Comparison of ENCODE assay signal across 9 cellular contexts in genomic region chr18:5297582-5297981, GRCh38. TPM values are rescaled to one million over a fixed set of nuclear protein-coding genes. Genes with fewer than 3 reads are reported as not detected.
DNase-seq lines count a peak whose midpoint lies in the region; ATAC-seq and TF ChIP-seq lines count a peak whose summit lies in the region.
"Had no signal": no experiment of that assay in that cellular context is flagged by ENCODE, and none has a peak within 500 bp of the region (broad histone marks: within the 10 kb centered on the region; RNA-seq: fewer than 3 reads in every experiment).

No MANE protein-coding gene starts in this region.

- H3K79me2 ChIP-seq in hepatocyte, result peaks cover 14% of the 10 kb centered on the region

- H3K4me3 ChIP-seq in hepatocyte, result no peak overlapping the region

- CTCF ChIA-PET in T-cell (lab: Charles Lee), result interaction anchor here (0.6 to 4.7 kb wide), 3 partner anchors 13 to 82 kb away, joined by 3 to 38 read pairs (median 7); no protein-coding TSS in a partner anchor

- H3K36me3 ChIP-seq in hepatocyte (replicated peaks; ENCODE audit: insufficient read depth, low read depth), result no peaks in the 10 kb centered on the region

- H3K9me3 ChIP-seq in hepatocyte (ENCODE audit: low read depth), result no peaks in the 10 kb centered on the region

- DNase-seq in T-helper 1 cell, result no peak
- DNase-seq in T-cell, result no peak
- no peak for DNase-seq in hepatocyte (ENCODE audit: low spot score)
- no peak for DNase-seq in COLO668 (lab: John Stamatoyannopoulos, UW; ENCODE audit: unreplicated experiment)
- no peak for DNase-seq in DMS 273 treated with DMSO at 0.1 percent for 48 hours (lab: John Stamatoyannopoulos, UW)
- DNase-seq: T1000 had no signal

- H3K27ac ChIP-seq in hepatocyte, result peak overlapping the region; percentile 99

- POLR2A ChIA-PET in T-cell (lab: Charles Lee), result interaction anchor here (0.8 to 4.9 kb wide), 4 partner anchors 11 to 60 kb away, joined by 6 to 64 read pairs (median 8); no protein-coding TSS in a partner anchor

- no peaks in the 10 kb centered on the region for H3K27me3 ChIP-seq in hepatocyte

- peaks cover 6% of the 10 kb centered on the region for H3K36me3 Mint-ChIP-seq in T-helper 1 cell treated with Interleukin-12 subunit alpha and Interleukin-12 subunit beta and Interleukin-4 antibody, amounts not matched to agents 30 μg/mL and 1 μg/mL, for 36 hours (ENCODE audit: low read depth)
- no peaks in the 10 kb centered on the region for H3K36me3 Mint-ChIP-seq in T-cell
- H3K36me3 Mint-ChIP-seq in stimulated activated memory B cell treated with anti-CD40 and anti-IgM and Interleukin-4, amounts not matched to agents 10 μg/mL and 1 μg/mL and 100 μg/mL, for 72 hours, result no peaks in the 10 kb centered on the region

- H3K4me2 ChIP-seq in hepatocyte, result peak overlapping the region; percentile 85

- H3K4me3 Mint-ChIP-seq in T-helper 1 cell treated with Interleukin-12 subunit alpha and Interleukin-12 subunit beta and Interleukin-4 antibody, amounts not matched to agents 30 μg/mL and 1 μg/mL, for 36 hours, result peak overlapping the region; percentile 16
- H3K4me3 Mint-ChIP-seq in T-cell, result peak overlapping the region; percentile 87 to 99 (median 89)
- no peak overlapping the region for H3K4me3 Mint-ChIP-seq in stimulated activated memory B cell treated with anti-CD40 and anti-IgM and Interleukin-4, amounts not matched to agents 10 μg/mL and 1 μg/mL and 100 μg/mL, for 72 hours

- no peaks in the 10 kb centered on the region for H4K20me1 ChIP-seq in hepatocyte (ENCODE audit: insufficient read depth, poor library complexity, severe bottlenecking)

- TF ChIP-seq CTCF in hepatocyte (IDR thresholded peaks at IDR 0.05; ENCODE audit: poor library complexity), result no peak

- H3K27me3 Mint-ChIP-seq in T-helper 1 cell treated with Interleukin-12 subunit alpha and Interleukin-12 subunit beta and Interleukin-4 antibody, amounts not matched to agents 30 μg/mL and 1 μg/mL, for 36 hours (ENCODE audit: low read depth), result peaks cover 18% of the 10 kb centered on the region
- peaks cover 8 to 12% of the 10 kb centered on the region in 2 donors for H3K27me3 Mint-ChIP-seq in T-cell
- peaks cover 15% of the 10 kb centered on the region for H3K27me3 Mint-ChIP-seq in stimulated activated memory B cell treated with anti-CD40 and anti-IgM and Interleukin-4, amounts not matched to agents 10 μg/mL and 1 μg/mL and 100 μg/mL, for 72 hours

- H3K4me1 ChIP-seq in hepatocyte (ENCODE audit: insufficient read depth), result peaks cover 13% of the 10 kb centered on the region

- peaks cover 19% of the 10 kb centered on the region for H3K4me1 Mint-ChIP-seq in T-helper 1 cell treated with Interleukin-12 subunit alpha and Interleukin-12 subunit beta and Interleukin-4 antibody, amounts not matched to agents 30 μg/mL and 1 μg/mL, for 36 hours (ENCODE audit: low read depth)
- peaks cover 26 to 32% (median 30%) of the 10 kb centered on the region in 3 donors for H3K4me1 Mint-ChIP-seq in T-cell
- peaks cover 15% of the 10 kb centered on the region for H3K4me1 Mint-ChIP-seq in stimulated activated memory B cell treated with anti-CD40 and anti-IgM and Interleukin-4, amounts not matched to agents 10 μg/mL and 1 μg/mL and 100 μg/mL, for 72 hours

- no peaks in the 10 kb centered on the region for H3K9me3 Mint-ChIP-seq in T-helper 1 cell treated with Interleukin-12 subunit alpha and Interleukin-12 subunit beta and Interleukin-4 antibody, amounts not matched to agents 30 μg/mL and 1 μg/mL, for 36 hours
- H3K9me3 Mint-ChIP-seq in T-cell, result no peaks in the 10 kb centered on the region
- H3K9me3 Mint-ChIP-seq in stimulated activated memory B cell treated with anti-CD40 and anti-IgM and Interleukin-4, amounts not matched to agents 10 μg/mL and 1 μg/mL and 100 μg/mL, for 72 hours, result no peaks in the 10 kb centered on the region

- ATAC-seq in T-cell (replicated peaks in 1 of 4), result no peak
- no peak for ATAC-seq in stimulated activated memory B cell treated with anti-CD40 and anti-IgM and Interleukin-4, amounts not matched to agents 10 μg/mL and 1 μg/mL and 100 μg/mL, for 72 hours
- no peak for ATAC-seq in HG02623 (IDR thresholded peaks at IDR 0.05; ENCODE audit: unreplicated experiment)

- H3K27ac Mint-ChIP-seq in T-helper 1 cell treated with Interleukin-12 subunit alpha and Interleukin-12 subunit beta and Interleukin-4 antibody, amounts not matched to agents 30 μg/mL and 1 μg/mL, for 36 hours, result peak overlapping the region; percentile 39
- peak overlapping the region; percentile 9 to 94 for H3K27ac Mint-ChIP-seq in T-cell
- peak overlapping the region; percentile 96 for H3K27ac Mint-ChIP-seq in stimulated activated memory B cell treated with anti-CD40 and anti-IgM and Interleukin-4, amounts not matched to agents 10 μg/mL and 1 μg/mL and 100 μg/mL, for 72 hours

- no peaks in the 10 kb centered on the region for H3K9me2 ChIP-seq in hepatocyte (replicated peaks; ENCODE audit: insufficient read depth)

- H2AFZ ChIP-seq in hepatocyte, result peak overlapping the region; percentile 95

- 97% methylated on average over 12 of the region's 12 CpGs for WGBS in hepatocyte (ENCODE audit: low lambda C conversion rate, missing lambda C conversion rate)

RNA-seq across cellular contexts. Expression of gene ZBTB14, which starts 2.1 kb away (rescaled TPM):
- 10 to 100 TPM; 26.3 to 41.8 (median 37.0) TPM for total RNA-seq in T-cell
- 10.6 and 10.9 TPM in 2 replicates for total RNA-seq in hepatocyte
- 6.4 and 9.7 TPM in 2 replicates for polyA plus RNA-seq in hepatocyte

Comparison
In these comparisons a context has a peak if more than half of its experiments do, and no peak if none do; other contexts are left out.
1. H3K27ac Mint-ChIP-seq: peak in every context shown above with its lines; median percentile 96 in stimulated activated memory B cell treated with anti-CD40 and anti-IgM and Interleukin-4, amounts not matched to agents 10 μg/mL and 1 μg/mL and 100 μg/mL, for 72 hours; 52 in T-cell; 39 in T-helper 1 cell treated with Interleukin-12 subunit alpha and Interleukin-12 subunit beta and Interleukin-4 antibody, amounts not matched to agents 30 μg/mL and 1 μg/mL, for 36 hours.